8 cellular contexts compared by ENCODE assay signal in genomic region chr1:58699011-58699762, GRCh38. TPM values are rescaled to one million over a fixed set of nuclear protein-coding genes. Genes with fewer than 3 reads are reported as not detected.
DNase-seq lines count a peak whose midpoint lies in the region; ATAC-seq, FAIRE-seq and TF ChIP-seq lines count a peak whose summit lies in the region.

No MANE protein-coding gene starts in this region.

- peaks cover 47% of the 10 kb centered on the region for H3K79me2 ChIP-seq in K562 (ENCODE audit: control insufficient read depth, insufficient read depth, low read length)

- peak overlapping the region; percentile 99 for H3K4me2 ChIP-seq in K562 (ENCODE audit: insufficient read depth, low read length)

- intact Hi-C loops in K562 (cut with micrococcal nuclease), result no loop called here
- intact Hi-C loops in testis (cut with DNase I; ENCODE audit: low total_unique reads), result no loop called here
- intact Hi-C loops in posterior vena cava (cut with DNase I), result no loop called here

- ATAC-seq in GM19324 (IDR thresholded peaks at IDR 0.05; ENCODE audit: low FRiP score, unreplicated experiment), result peak; percentile 15
- ATAC-seq in K562, result peak; percentile 48

- POLR2A ChIA-PET in BJ (lab: Charles Lee), result no interaction called here
- POLR2A ChIA-PET in K562 (lab: Yijun Ruan, JAX), result interaction anchor here (0.7 to 1.5 kb wide), 4 partner anchors 10 to 1263 kb away, joined by 3 to 4 read pairs (median 3); no protein-coding TSS in a partner anchor

- H3K9me3 ChIP-seq in HUES48 (ENCODE audit: control insufficient read depth, insufficient read depth, low read length) (no peaks in the 10 kb centered on the region), K562 (replicated peaks; ENCODE audit: control insufficient read depth, insufficient read depth, low read depth, low read length) (no peaks in the 10 kb centered on the region), testis (no peaks in the 10 kb centered on the region)

- H3K4me3 ChIP-seq in BJ (ENCODE audit: low read depth, low read length), result peak overlapping the region; percentile 88
- H3K4me3 ChIP-seq in HUES48 (ENCODE audit: low read depth, low read length), result peak overlapping the region; percentile 95
- H3K4me3 ChIP-seq in K562, result peak overlapping the region; percentile 86
- peak overlapping the region; percentile 80 to 90 for H3K4me3 ChIP-seq in testis

- no peak for TF ChIP-seq EP300 in K562 (IDR thresholded peaks at IDR 0.05; ENCODE audit: low read length)

- H3K9me1 ChIP-seq in K562 (ENCODE audit: control insufficient read depth, insufficient read depth, low read length), result no peaks in the 10 kb centered on the region

- peak overlapping the region; percentile 89 for H3K27ac ChIP-seq in HUES48 (ENCODE audit: low read depth, low read length)
- peak overlapping the region; percentile 94 for H3K27ac ChIP-seq in K562 (ENCODE audit: extremely low read depth, low read depth, low read length)
- H3K27ac ChIP-seq in testis, result peak overlapping the region; percentile 67 to 81

- WGBS in K562 (ENCODE audit: insufficient coverage, low coverage, missing lambda C conversion rate), result 2% methylated on average over 16 of the region's 16 CpGs
- 1 to 2% methylated on average over 16 of the region's 16 CpGs for WGBS in testis, 2 donors

- H3K36me3 ChIP-seq in BJ (ENCODE audit: control insufficient read depth, insufficient read depth, low read length), result no peaks in the 10 kb centered on the region
- H3K36me3 ChIP-seq in HUES48 (ENCODE audit: control insufficient read depth, insufficient read depth, low read length), result peaks cover 38% of the 10 kb centered on the region
- peaks cover 39% of the 10 kb centered on the region for H3K36me3 ChIP-seq in K562 (ENCODE audit: control insufficient read depth, insufficient read depth, low read length)
- no peaks in the 10 kb centered on the region for H3K36me3 ChIP-seq in testis (ENCODE audit: low read depth, missing control alignments)

- no peak for TF ChIP-seq CTCF in BJ (IDR thresholded peaks at IDR 0.05; ENCODE audit: insufficient read depth, low read depth, low read length)
- no peak for TF ChIP-seq CTCF in K562 (IDR thresholded peaks at IDR 0.05 in 2 of 3, conservative IDR thresholded peaks at IDR 0.05 in 1 of 3; ENCODE audit: insufficient read depth in 2 of 3, low read depth in 1 of 3, low read length in 3 of 3)
- no peak for TF ChIP-seq CTCF in testis (IDR thresholded peaks at IDR 0.05)
- TF ChIP-seq CTCF in GM13977 (IDR thresholded peaks at IDR 0.05; ENCODE audit: extremely low read depth, insufficient read depth, missing control alignments), result no peak

- no peaks in the 10 kb centered on the region for H3K27me3 ChIP-seq in BJ (ENCODE audit: control insufficient read depth, insufficient read depth, low read length)
- H3K27me3 ChIP-seq in HUES48 (ENCODE audit: control insufficient read depth, insufficient read depth, low read length), result no peaks in the 10 kb centered on the region
- H3K27me3 ChIP-seq in K562 (ENCODE audit: control insufficient read depth in 2 of 2, insufficient read depth in 2 of 2, low read length in 2 of 2), result no peaks in the 10 kb centered on the region
- H3K27me3 ChIP-seq in testis, result no peaks in the 10 kb centered on the region

- TF ChIP-seq RAD21 in K562 (CRISPR knock-in tag; conservative IDR thresholded peaks at IDR 0.05 in 1 of 2, IDR thresholded peaks at IDR 0.05 in 1 of 2), result no peak

- H3K9ac ChIP-seq in HUES48 (ENCODE audit: low read depth, low read length) (peak overlapping the region; percentile 97), K562 (ENCODE audit: insufficient read depth in 1 of 2, low read depth in 2 of 2, low read length in 2 of 2) (peak overlapping the region; percentile 98 to 99)

- peak overlapping the region; percentile 77 for H2AFZ ChIP-seq in K562 (ENCODE audit: low read depth, low read length)

- CTCF ChIA-PET in BJ (lab: Yijun Ruan, JAX) (interaction anchor here (1.3 to 1.7 kb wide), 2 partner anchors 22 to 153 kb away, joined by 3 to 6 read pairs; partner anchors contain the start of gene OMA1), K562 (lab: Yijun Ruan, JAX; ENCODE audit: low intra/inter-chr PET ratio) (no interaction called here)

- TF ChIP-seq POLR2A in K562 (conservative IDR thresholded peaks at IDR 0.05), result no peak
- TF ChIP-seq POLR2A in testis (IDR thresholded peaks at IDR 0.05), result no peak

- peaks cover 43% of the 10 kb centered on the region for H3K4me1 ChIP-seq in HUES48 (ENCODE audit: control insufficient read depth, insufficient read depth, low read length)
- H3K4me1 ChIP-seq in K562 (replicated peaks in 1 of 2; ENCODE audit: control insufficient read depth in 2 of 2, insufficient read depth in 2 of 2, low read length in 2 of 2), result peaks cover 5 to 7% of the 10 kb centered on the region in 2 experiments; a peak in 2 of 5 replicates
- H3K4me1 ChIP-seq in testis, result peaks cover 8% of the 10 kb centered on the region

- H4K20me1 ChIP-seq in K562 (replicated peaks; ENCODE audit: control insufficient read depth, insufficient read depth, low read length), result 0 out of 2 replicates have a peak, but pooled peaks cover 3% of the 10 kb centered on the region

- DNase-seq in BJ (ENCODE audit: low read depth) (no peak), K562 (ENCODE audit: extremely low read depth in 1 of 4, low spot score in 3 of 4) (peak in 2 of 4 experiments; percentile 43 to 46), kidney tubule cell (ENCODE audit: low spot score) (peak; percentile 35), testis (no peak), posterior vena cava (ENCODE audit: low spot score) (no peak), GM13977 (ENCODE audit: low spot score) (no peak)

- in situ Hi-C loops in K562 (cut with MboI), result no loop called here
- in situ Hi-C loops in GM13977 (cut with MboI; ENCODE audit: low pct_unique_long_range_greater_than_20kb, low sequenced_read_pairs, unreplicated experiment), result no loop called here

- FAIRE-seq in K562 (lab: Jason Lieb, UNC), result peak; percentile 15

- BruUV-seq in K562 (replicated peaks; lab: Mats Ljungman, UMichigan), result TSS peak; percentile 64

TF ChIP-seq in K562, 482 proteins besides CTCF, POLR2A, EP300 and RAD21 (continues in another document):
- no peak for TF ChIP-seq ZNF695 (CRISPR knock-in tag; IDR thresholded peaks at IDR 0.05)
- TF ChIP-seq MYC (IDR thresholded peaks at IDR 0.05; ENCODE audit: low read depth, low read length), result no peak
- 0 out of 2 replicates have a peak, but pooled peaks have one; percentile 29 for TF ChIP-seq MYC (CRISPR knock-in tag; IDR thresholded peaks at IDR 0.05; ENCODE audit: borderline replicate concordance, low read depth)
- no peak for TF ChIP-seq ETV5 (CRISPR knock-in tag; IDR thresholded peaks at IDR 0.05; ENCODE audit: low read depth)
- TF ChIP-seq NKRF (IDR thresholded peaks at IDR 0.05; ENCODE audit: borderline replicate concordance), result no peak

RNA-seq across cellular contexts. Expression of gene MYSM1, which starts 0.7 kb away (rescaled TPM):
- polyA plus RNA-seq in BJ (2011; rRNA removed) (7.2 and 15.4 TPM in 2 replicates), K562 (2011; rRNA removed) (50.9 and 52.8 TPM in 2 replicates), K562 (2014; fragmentation: Illumina TruSeq; extraction: Trizol) (21.5 and 30.7 TPM in 2 replicates), K562 (2014; fragmentation: Nextera tagmentation; extraction: Ambion mirVana) (10 to 100 TPM; 12.9 to 16.1 TPM), K562 (2014; rRNA removed) (27.3 and 32.5 TPM in 2 replicates), testis (ENCODE audit: insufficient read depth, low read depth, low replicate concordance) (13.0 TPM)
- 9.7 and 15.0 TPM in 2 replicates for polyA minus RNA-seq in BJ (2011; rRNA and poly(A)+ RNA removed)
- 41.2 and 212 TPM in 2 replicates for total RNA-seq in K562 (2011; cell fraction: chromatin; rRNA removed; ENCODE audit: low replicate concordance)
- total RNA-seq in K562 (2011; cell fraction: nucleolus; rRNA removed), result 19.0 and 31.5 TPM in 2 replicates
- total RNA-seq in K562 (2011; cell fraction: nucleoplasm; rRNA removed), result 78.8 and 129 TPM in 2 replicates
- total RNA-seq in K562 (2014; rRNA removed) (14.8 and 15.3 TPM in 2 replicates), K562 (2014; rRNA removed; fragmentation: Illumina TruSeq; extraction: Trizol) (34.1 and 35.0 TPM in 2 replicates), K562 (2015; rRNA removed; fragmentation: Illumina TruSeq; extraction: Trizol) (27.6 and 32.3 TPM in 2 replicates), K562 (2021) (30.1 and 34.0 TPM in 2 replicates), testis (10 to 100 TPM; 28.3 to 29.1 TPM), posterior vena cava (10 to 100 TPM; 29.6 to 29.9 TPM)
- 5.8 and 15.6 TPM in 2 replicates for polyA plus RNA-seq in K562 (2011; cell fraction: cytosol; rRNA removed)
- 93.1 and 132 TPM in 2 replicates for polyA plus RNA-seq in K562 (2011; cell fraction: nucleus; rRNA removed)
- polyA plus RNA-seq in K562 (2012), result 16.3 and 19.2 TPM in 2 replicates
- 61.9 and 82.4 TPM in 2 replicates for polyA minus RNA-seq in K562 (2011; rRNA and poly(A)+ RNA removed)
- 12.4 and 14.9 TPM in 2 replicates for polyA minus RNA-seq in K562 (2011; cell fraction: cytosol; rRNA and poly(A)+ RNA removed)
- polyA minus RNA-seq in K562 (2011; cell fraction: nucleus; rRNA and poly(A)+ RNA removed), result 74.5 and 153 TPM in 2 replicates
